ENCODE assay signal across 9 cellular contexts in genomic region chr2:197502685-197503084, GRCh38. TPM values are rescaled to one million over a fixed set of nuclear protein-coding genes. Genes with fewer than 3 reads are reported as not detected.
A peak's percentile ranks its signal among the peaks of the same experiment; 100 is the strongest.
DNase-seq lines count a peak whose midpoint lies in the region; TF ChIP-seq lines count a peak whose summit lies in the region.
"Had no signal": no experiment of that assay in that cellular context is flagged by ENCODE, and none has a peak within 500 bp of the region (broad histone marks: within the 10 kb centered on the region; RNA-seq: fewer than 3 reads in every experiment).

No MANE protein-coding gene starts in this region.

- no peak for DNase-seq in NB4 (ENCODE audit: low read depth)
- no peak for DNase-seq in caudate nucleus (lab: John Stamatoyannopoulos, UW)
- DNase-seq in neural crest cell (ENCODE audit: low read depth, low spot score), result no peak
- no peak for DNase-seq in amygdala (lab: John Stamatoyannopoulos, UW)
- no peak for DNase-seq in ovary
- DNase-seq in DMS53 treated with DMSO at 0.1 percent for 48 hours (lab: John Stamatoyannopoulos, UW; ENCODE audit: unreplicated experiment), result no peak
- DNase-seq: WERI-Rb-1 had no signal

- H3K9me3 Mint-ChIP-seq in neural crest cell, result no peaks in the 10 kb centered on the region

- WGBS in ovary, 3 donors, result 66 to 75% (median 67%) methylated on average over 4 of the region's 4 CpGs

- TF ChIP-seq CTCF in DOHH2 (IDR thresholded peaks at IDR 0.05; ENCODE audit: low read depth, low read length, poor library complexity, severe bottlenecking) (no peak), NB4 (IDR thresholded peaks at IDR 0.05; ENCODE audit: low read depth, low read length) (no peak), neural crest cell (conservative IDR thresholded peaks at IDR 0.05) (no peak), ovary (IDR thresholded peaks at IDR 0.05) (no peak)

- peak overlapping the region; percentile 74 for H3K4me3 ChIP-seq in DOHH2 (ENCODE audit: low read length)
- H3K4me3 ChIP-seq in NB4 (ENCODE audit: low read depth, low read length), result peak overlapping the region; percentile 99
- H3K4me3 ChIP-seq in ovary, result no peak overlapping the region
- H3K4me3 ChIP-seq: suprapubic skin had no signal

- no peak for TF ChIP-seq POLR2A in NB4 (IDR thresholded peaks at IDR 0.05; ENCODE audit: extremely low read depth, insufficient read length)
- no peak for TF ChIP-seq POLR2A in ovary (IDR thresholded peaks at IDR 0.05)

- H3K27me3 ChIP-seq in DOHH2 (ENCODE audit: control insufficient read depth, low read length), result no peaks in the 10 kb centered on the region
- H3K27me3 ChIP-seq in ovary, result no peaks in the 10 kb centered on the region
- H3K27me3 ChIP-seq: suprapubic skin had no signal

- peak overlapping the region; percentile 97 for H3K4me3 Mint-ChIP-seq in neural crest cell

- H3K36me3 Mint-ChIP-seq in neural crest cell (ENCODE audit: low read depth), result peaks cover 20% of the 10 kb centered on the region

- peaks cover 30% of the 10 kb centered on the region for H3K4me1 Mint-ChIP-seq in neural crest cell

- intact Hi-C loops in ovary (cut with DNase I), result no loop called here

- no peaks in the 10 kb centered on the region for H3K9me3 ChIP-seq in DOHH2 (ENCODE audit: control insufficient read depth, insufficient read depth, low read length)
- H3K9me3 ChIP-seq in ovary, result no peaks in the 10 kb centered on the region
- H3K9me3 ChIP-seq: suprapubic skin had no signal

- no peak for TF ChIP-seq EP300 in ovary (IDR thresholded peaks at IDR 0.05)

- H3K79me2 ChIP-seq in DOHH2 (ENCODE audit: control insufficient read depth, low read length), result peaks cover 70% of the 10 kb centered on the region

- peaks cover 52% of the 10 kb centered on the region for H3F3A ChIP-seq in DOHH2 (ENCODE audit: control insufficient read depth, insufficient read depth)

- H3K4me1 ChIP-seq in DOHH2 (ENCODE audit: control insufficient read depth, low read length) (peaks cover 25% of the 10 kb centered on the region), ovary (ENCODE audit: insufficient read depth) (peaks cover 4% of the 10 kb centered on the region)

- peaks cover 81% of the 10 kb centered on the region for H3K36me3 ChIP-seq in DOHH2 (ENCODE audit: control insufficient read depth, low read length)
- no peaks in the 10 kb centered on the region for H3K36me3 ChIP-seq in ovary

- peaks cover 13% of the 10 kb centered on the region for H4K20me1 ChIP-seq in DOHH2 (ENCODE audit: control insufficient read depth, insufficient read depth, low read depth, low read length)

- 0 out of 2 replicates have a peak overlapping the region, but pooled peaks have one; percentile 3 for H3K27ac ChIP-seq in DOHH2 (ENCODE audit: low read depth, low read length)
- peak overlapping the region; percentile 100 for H3K27ac ChIP-seq in caudate nucleus (ENCODE audit: low read depth, low read length)
- H3K27ac ChIP-seq in ovary, result no peak overlapping the region
- H3K27ac ChIP-seq: suprapubic skin, WERI-Rb-1 had no signal

- H3K9me2 ChIP-seq in DOHH2 (replicated peaks; ENCODE audit: control insufficient read depth, low read length), result no peaks in the 10 kb centered on the region

- no peak overlapping the region for H3K27ac Mint-ChIP-seq in neural crest cell (ENCODE audit: unreplicated experiment)

- H3K27me3 Mint-ChIP-seq in neural crest cell (ENCODE audit: low read depth), result no peaks in the 10 kb centered on the region

- peak overlapping the region; percentile 89 for H3K4me2 ChIP-seq in DOHH2 (ENCODE audit: low read length)

RNA-seq across cellular contexts. Expression of gene HSPE1, which starts 2.5 kb away (rescaled TPM):
- total RNA-seq in neural crest cell (186 and 203 TPM in 2 replicates), ovary (100 to 1,000 TPM in 1 of 7 donors, 10 to 100 TPM in 6; 57.8 to 110 (median 69.5) TPM)
- 100 to 1,000 TPM in 1 of 2 donors, 10 to 100 TPM in 1; 67.2 to 128 TPM for polyA plus RNA-seq in ovary

RNA-seq across cellular contexts. Expression of gene HSPD1, which starts 3.0 kb away (rescaled TPM):
- total RNA-seq in neural crest cell (563 and 569 TPM in 2 replicates), ovary (100 to 1,000 TPM; 146 to 289 (median 192) TPM)
- polyA plus RNA-seq in ovary, result 100 to 1,000 TPM; 153 to 343 TPM

RNA-seq across cellular contexts. Expression of gene MOB4, which starts 13.2 kb away (rescaled TPM):
- total RNA-seq in neural crest cell (28.0 and 32.2 TPM in 2 replicates), ovary (10 to 100 TPM; 18.7 to 36.2 (median 25.5) TPM)
- 10 to 100 TPM; 19.4 to 25.8 TPM for polyA plus RNA-seq in ovary

RNA-seq across cellular contexts. Expression of gene COQ10B, which starts 49.3 kb away (rescaled TPM):
- total RNA-seq in neural crest cell, result 9.1 and 9.4 TPM in 2 replicates
- total RNA-seq in ovary, result 10 to 100 TPM; 16.4 to 23.1 (median 18.4) TPM
- 10 to 100 TPM; 12.8 to 16.0 TPM for polyA plus RNA-seq in ovary

Comparison
In these comparisons a context has a peak if more than half of its experiments do, and no peak if none do; other contexts are left out.
1. H3K27ac ChIP-seq: peak in DOHH2 (single experiment) and caudate nucleus (single experiment); none in ovary (0 of 2).